8 cellular contexts compared by ENCODE assay signal in the genomic region with DNA sequence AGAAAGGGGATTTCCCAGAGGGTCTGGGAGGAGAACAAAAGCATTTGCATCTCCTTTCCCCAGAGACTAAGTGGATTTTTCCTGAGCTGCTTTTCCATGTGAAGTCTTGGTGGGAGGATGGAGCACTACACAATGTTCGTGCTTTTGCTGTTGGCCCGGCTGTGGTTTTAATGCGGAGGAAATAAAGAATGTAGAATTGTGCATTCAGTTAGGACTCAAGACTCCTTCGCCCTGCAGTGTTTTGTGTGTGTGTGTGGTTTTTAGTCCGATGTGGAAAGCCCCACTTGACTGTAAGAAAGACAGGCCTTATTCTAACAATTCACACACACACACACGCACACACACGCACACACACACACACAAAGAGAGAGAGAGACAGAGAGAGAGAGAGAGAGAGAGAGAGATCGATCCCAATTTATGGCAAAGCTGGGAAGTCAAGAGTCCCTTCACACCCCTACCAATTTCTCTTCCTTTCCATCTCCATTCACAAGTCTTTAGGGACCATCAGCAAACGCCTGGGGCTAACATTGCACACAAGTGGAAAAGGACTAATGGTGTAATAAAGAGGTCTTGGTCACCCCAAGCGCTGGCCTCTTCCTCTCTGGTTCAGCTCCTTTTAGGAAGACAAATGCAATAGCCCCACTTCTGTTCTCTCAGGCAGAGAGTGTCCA.
A peak's percentile ranks its signal among the peaks of the same experiment; 100 is the strongest.
DNase-seq lines count a peak whose midpoint lies in the region; ATAC-seq and TF ChIP-seq lines count a peak whose summit lies in the region.

No MANE protein-coding gene starts in this region.

- H3K4me3 Mint-ChIP-seq in nephron progenitor cell: no peak overlapping the region

- no peaks in the 10 kb centered on the region for H3K9me3 ChIP-seq in OCI-LY3 (ENCODE audit: insufficient read depth, low read length)

- ATAC-seq in GM19328 (IDR thresholded peaks at IDR 0.05; ENCODE audit: unreplicated experiment): no peak
- ATAC-seq in GM19035 (IDR thresholded peaks at IDR 0.05; ENCODE audit: unreplicated experiment): no peak
- ATAC-seq in GM21390 (IDR thresholded peaks at IDR 0.05; ENCODE audit: unreplicated experiment): no peak
- no peak for ATAC-seq in GM18511 (IDR thresholded peaks at IDR 0.05; ENCODE audit: unreplicated experiment)

- peaks cover 50% of the 10 kb centered on the region for H3K9me3 Mint-ChIP-seq in nephron progenitor cell

- H3K4me2 ChIP-seq in OCI-LY3 (ENCODE audit: low read length): peak overlapping the region; percentile 34; the same call in 1 of the 2 replicates

- H3K36me3 Mint-ChIP-seq in nephron progenitor cell (ENCODE audit: low read depth): peaks cover 4% of the 10 kb centered on the region

- TF ChIP-seq CTCF in GM12865 (IDR thresholded peaks at IDR 0.05; ENCODE audit: insufficient read depth, low read depth, low read length, missing control alignments) (no peak), OCI-LY3 (IDR thresholded peaks at IDR 0.05; ENCODE audit: low read depth, low read length) (no peak), cardiac fibroblast (IDR thresholded peaks at IDR 0.05; ENCODE audit: low read depth, low read length) (no peak), nephron progenitor cell (IDR thresholded peaks at IDR 0.05) (no peak)

- peaks cover 5% of the 10 kb centered on the region; the same call in 1 of the 2 replicates for H3K4me1 ChIP-seq in OCI-LY3 (ENCODE audit: low read length)

- DNase-seq in GM12865 (ENCODE audit: low read depth) (peak; percentile 45), cardiac fibroblast (ENCODE audit: low read depth in 2 of 2) (peak; percentile 54 to 86), nephron progenitor cell (no peak)

- no peak overlapping the region for H2AFZ ChIP-seq in OCI-LY3 (ENCODE audit: low read depth, low read length)

- peaks cover 4% of the 10 kb centered on the region; the same call in 1 of the 2 replicates for H3K27me3 ChIP-seq in OCI-LY3 (ENCODE audit: low read depth, low read length)

- no peaks in the 10 kb centered on the region for H3K79me2 ChIP-seq in OCI-LY3 (ENCODE audit: low read length)

- peak overlapping the region; percentile 33 for H3K27ac Mint-ChIP-seq in nephron progenitor cell

- H3K9ac ChIP-seq in OCI-LY3 (ENCODE audit: low read length): no peak overlapping the region

- H3K27ac ChIP-seq in OCI-LY3 (ENCODE audit: low read length): no peak overlapping the region

- no peaks in the 10 kb centered on the region for H3K36me3 ChIP-seq in OCI-LY3 (replicated peaks; ENCODE audit: low read depth, low read length)

- H3K4me3 ChIP-seq in GM12865 (ENCODE audit: low read depth, low read length) (no peak overlapping the region), OCI-LY3 (ENCODE audit: low read length) (no peak overlapping the region), cardiac fibroblast (replicated peaks in 1 of 2; ENCODE audit: low read depth in 2 of 2, low read length in 2 of 2) (no peak overlapping the region)

- H4K20me1 ChIP-seq in OCI-LY3 (ENCODE audit: insufficient read depth, low read length): no peaks in the 10 kb centered on the region

- no peaks in the 10 kb centered on the region for H3K27me3 Mint-ChIP-seq in nephron progenitor cell (ENCODE audit: low read depth, poor library complexity)

- H3K4me1 Mint-ChIP-seq in nephron progenitor cell: peaks cover 42% of the 10 kb centered on the region
